Comparison of ENCODE assay signal across 8 cellular contexts in the genomic region with DNA sequence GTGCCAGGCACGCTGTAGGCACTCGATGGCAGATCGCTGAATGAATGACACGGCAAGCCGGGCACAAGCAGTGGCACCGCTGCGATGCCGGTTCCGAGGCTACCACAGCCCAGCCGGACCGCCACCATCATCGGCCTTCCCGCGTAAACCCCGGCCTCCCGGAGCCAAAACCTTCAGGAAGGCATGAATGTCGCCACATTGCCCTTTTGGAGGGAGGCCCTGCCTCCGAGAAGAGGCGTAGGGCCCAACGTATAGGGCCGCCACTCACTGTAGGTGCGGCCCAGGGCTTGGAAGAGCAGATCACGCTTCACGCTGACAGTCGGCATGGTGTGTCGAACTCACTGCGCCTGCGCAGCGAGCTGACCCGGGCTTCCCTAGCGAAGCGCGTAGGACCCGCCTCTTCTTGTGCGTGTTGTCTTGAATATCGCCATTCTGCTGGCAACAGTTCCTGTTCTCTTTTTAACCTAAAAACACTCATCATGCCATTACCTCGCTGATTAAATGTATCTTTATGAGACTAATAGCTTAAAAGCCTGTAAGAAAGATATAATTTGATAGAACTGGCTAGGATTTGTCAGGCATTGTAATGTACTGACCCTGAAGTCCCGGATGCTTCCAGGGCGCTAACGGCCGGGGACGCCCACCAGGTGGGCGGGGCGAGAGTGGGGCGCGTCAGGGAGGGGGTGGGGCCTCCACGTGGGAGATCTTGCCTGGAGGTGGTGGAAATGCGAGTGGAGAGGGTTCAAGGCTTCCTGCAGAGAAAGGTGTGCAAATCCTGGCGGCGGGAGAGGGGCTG. TPM values are rescaled to one million over a fixed set of nuclear protein-coding genes. Genes with fewer than 3 reads are reported as not detected.
A peak's percentile ranks its signal among the peaks of the same experiment; 100 is the strongest.
DNase-seq lines count a peak whose midpoint lies in the region; ATAC-seq and TF ChIP-seq lines count a peak whose summit lies in the region.

A gene (minus strand): TSS at position 345 of the 796 bp plus-strand sequence. CDS start 19 bp downstream, at position 326.

- DNase-seq in Calu3 (peak; percentile 93), endothelial cell (ENCODE audit: low spot score) (peak; percentile 90), midbrain (lab: John Stamatoyannopoulos, UW) (peak; percentile 96)
- peak; percentile 90 for DNase-seq in activated CD8-positive, alpha-beta memory T cell treated with anti-CD3 and anti-CD28 coated beads, Interleukin-2, amount 50 U/mL, for 4 hours
- peak; percentile 80 to 90 for DNase-seq in stimulated activated CD8-positive, alpha-beta memory T cell treated with anti-CD3 and anti-CD28 coated beads, Interleukin-2, amount 100 ng/mL, for 1 hour (ENCODE audit: low read depth in 2 of 2)

- H3K36me3 Mint-ChIP-seq in Calu3 (ENCODE audit: insufficient read depth, unreplicated experiment) (peaks cover 39% of the 10 kb centered on the region), endothelial cell (ENCODE audit: low read depth, unreplicated experiment) (no peaks in the 10 kb centered on the region)

- intact Hi-C loops in Calu3 (cut with micrococcal nuclease; ENCODE audit: unreplicated experiment) = loop anchor here (1.0 kb wide), 1 partner anchor 12 kb away; no protein-coding TSS in a partner anchor

- H3K4me1 Mint-ChIP-seq in Calu3 (ENCODE audit: low read depth, unreplicated experiment) (peaks cover 58% of the 10 kb centered on the region), endothelial cell (ENCODE audit: unreplicated experiment) (peaks cover 14% of the 10 kb centered on the region)

- H3K4me3 ChIP-seq in HUES64 (ENCODE audit: low read length) = peak within 1 kb of the TSS; percentile 92
- H3K4me3 ChIP-seq in OCI-LY1 (ENCODE audit: low read depth, low read length, poor library complexity, severe bottlenecking) = peak within 1 kb of the TSS; percentile 78

- TF ChIP-seq CTCF in Calu3 (IDR thresholded peaks at IDR 0.05; ENCODE audit: unreplicated experiment) (no peak), OCI-LY1 (IDR thresholded peaks at IDR 0.05; ENCODE audit: low read length) (no peak), endothelial cell (IDR thresholded peaks at IDR 0.05; ENCODE audit: unreplicated experiment) (no peak)

- peak within 1 kb of the TSS; percentile 98 for H3K27ac ChIP-seq in HUES64 (ENCODE audit: low read depth, low read length)
- peak within 1 kb of the TSS; percentile 85 for H3K27ac ChIP-seq in OCI-LY1 (ENCODE audit: low read depth, low read length, poor library complexity, severe bottlenecking)

- H2AFZ ChIP-seq in OCI-LY1 (ENCODE audit: low read length) = peak within 1 kb of the TSS; percentile 69; the same call in 1 of the 2 replicates

- H3K36me3 ChIP-seq in HUES64 (ENCODE audit: insufficient read depth, low read length) (no peaks in the 10 kb centered on the region), OCI-LY1 (ENCODE audit: insufficient read depth, low read length) (peaks cover 17% of the 10 kb centered on the region; the same call in 1 of the 2 replicates)

- under 1% methylated on average over 48 of the region's 50 CpGs for WGBS in HUES64

- peaks cover 47% of the 10 kb centered on the region for H3K79me2 ChIP-seq in OCI-LY1 (ENCODE audit: insufficient read depth, low read length)

- H3K9me3 Mint-ChIP-seq in Calu3 (ENCODE audit: low read depth, unreplicated experiment) (no peaks in the 10 kb centered on the region), endothelial cell (ENCODE audit: unreplicated experiment) (no peaks in the 10 kb centered on the region)

- H3K9me2 ChIP-seq in OCI-LY1 (ENCODE audit: low read depth, low read length) = no peaks in the 10 kb centered on the region

- ATAC-seq in GM21447 (IDR thresholded peaks at IDR 0.05; ENCODE audit: unreplicated experiment) = peak; percentile 86

- H3K4me3 Mint-ChIP-seq in Calu3 (ENCODE audit: low read depth, unreplicated experiment) (peak within 1 kb of the TSS; percentile 86), endothelial cell (ENCODE audit: unreplicated experiment) (peak within 1 kb of the TSS; percentile 99)

- H3K27me3 Mint-ChIP-seq in Calu3 (ENCODE audit: unreplicated experiment) (no peaks in the 10 kb centered on the region), endothelial cell (ENCODE audit: unreplicated experiment) (no peaks in the 10 kb centered on the region)

- CTCF ChIA-PET in Calu3 (lab: Charles Lee) = interaction anchor here (0.5 to 0.7 kb wide), 2 partner anchors 14 to 180 kb away, joined by 3 read pairs; no protein-coding TSS in a partner anchor

- H3K27me3 ChIP-seq in HUES64 (ENCODE audit: insufficient read depth, low read length) = no peaks in the 10 kb centered on the region
- no peaks in the 10 kb centered on the region for H3K27me3 ChIP-seq in OCI-LY1 (ENCODE audit: insufficient read depth, low read length)

- peak within 1 kb of the TSS; percentile 99 for H3K9ac ChIP-seq in HUES64 (ENCODE audit: low read depth, low read length)
- peak within 1 kb of the TSS; percentile 83 for H3K9ac ChIP-seq in OCI-LY1 (ENCODE audit: low read length)

- peak within 1 kb of the TSS; percentile 96 for H3K4me2 ChIP-seq in OCI-LY1 (ENCODE audit: low read length)

- no TSS peak for BruUV-seq in Calu3 (replicated peaks; lab: Mats Ljungman, UMichigan)

- H4K20me1 ChIP-seq in OCI-LY1 (ENCODE audit: insufficient read depth, low read length) = no peaks in the 10 kb centered on the region

- H3K27ac Mint-ChIP-seq in Calu3 (ENCODE audit: unreplicated experiment) (peak within 1 kb of the TSS; percentile 90), endothelial cell (ENCODE audit: unreplicated experiment) (peak within 1 kb of the TSS; percentile 89)

- H3F3A ChIP-seq in OCI-LY1 (ENCODE audit: insufficient read depth, low read length) = no peaks in the 10 kb centered on the region

- H3K4me1 ChIP-seq in HUES64 (ENCODE audit: insufficient read depth, low read length) (no peaks in the 10 kb centered on the region), OCI-LY1 (ENCODE audit: insufficient read depth, low read length, severe bottlenecking) (peaks cover 38% of the 10 kb centered on the region)

- H3K9me3 ChIP-seq in HUES64 (ENCODE audit: insufficient read depth, low read depth, low read length) = no peaks in the 10 kb centered on the region
- no peaks in the 10 kb centered on the region for H3K9me3 ChIP-seq in OCI-LY1 (ENCODE audit: low read length)

RNA-seq across cellular contexts. Expression of the gene that starts here (rescaled TPM):
- total RNA-seq in Calu3 (2022) = 50.6 and 67.6 TPM in 2 replicates
- 39.7 TPM for polyA plus RNA-seq in HUES64 (2013, experiment 1 of 2)
- 37.3 TPM for polyA plus RNA-seq in HUES64 (2013, experiment 2 of 2)
- total RNA-seq in endothelial cell (ENCODE audit: unreplicated experiment) = 11.9 TPM

Comparison
In these comparisons a context has a peak if more than half of its experiments do, and no peak if none do; other contexts are left out.
1. Peak in every context shown above with its lines: DNase-seq, ATAC-seq, H3K4me3 ChIP-seq and H3K27ac ChIP-seq.